ENCODE assay signal across 19 cellular contexts in the genomic region with DNA sequence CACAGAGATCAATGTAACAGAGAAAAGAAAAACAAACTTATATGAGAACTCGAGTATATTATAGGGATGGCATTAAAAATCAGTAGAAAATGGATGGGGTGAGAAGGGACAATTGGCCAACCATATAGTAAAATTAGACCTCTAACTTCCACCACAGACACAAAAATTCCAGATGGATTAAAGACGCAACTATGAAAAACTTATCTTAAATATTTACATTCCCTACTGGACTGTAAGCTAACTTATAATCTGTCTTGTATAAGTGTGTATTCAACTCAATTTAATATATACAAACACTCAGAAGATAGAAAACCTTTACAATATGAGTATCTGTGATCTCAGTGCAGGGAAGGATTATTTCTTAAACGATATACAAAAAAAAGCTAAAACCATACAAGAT. TPM values are rescaled to one million over a fixed set of nuclear protein-coding genes. Genes with fewer than 3 reads are reported as not detected.
A peak's percentile ranks its signal among the peaks of the same experiment; 100 is the strongest.
DNase-seq lines count a peak whose midpoint lies in the region; ATAC-seq and TF ChIP-seq lines count a peak whose summit lies in the region.
"Had no signal": no experiment of that assay in that cellular context is flagged by ENCODE, and none has a peak within 500 bp of the region (broad histone marks: within the 10 kb centered on the region; RNA-seq: fewer than 3 reads in every experiment).

No MANE protein-coding gene starts in this region.

- no peak overlapping the region for H2BK20ac ChIP-seq in IMR-90 (ENCODE audit: low read depth, low read length)

- no peak overlapping the region for H3K4me3 ChIP-seq in IMR-90 (ENCODE audit: insufficient read depth, low read depth, low read length)
- H3K4me3 ChIP-seq in upper lobe of right lung = no peak overlapping the region
- H3K4me3 ChIP-seq: uterus had no signal

- peak overlapping the region in 1 of 2 experiments; percentile 44; a peak in 1 of 4 replicates for H4K8ac ChIP-seq in IMR-90 (ENCODE audit: low read depth in 2 of 2, low read length in 2 of 2)

- H3K79me1 ChIP-seq in IMR-90 (ENCODE audit: low read depth in 1 of 2, low read length in 2 of 2) = peaks cover 35 to 60% of the 10 kb centered on the region in 2 experiments

- BruUV-seq in IMR-90 (replicated peaks; lab: Mats Ljungman, UMichigan) = no TSS peak

- H2AK9ac ChIP-seq in IMR-90 (replicated peaks; ENCODE audit: low read depth, low read length, poor library complexity) = no peak overlapping the region

- ATAC-seq in IMR-90 (ENCODE audit: low read depth) (peak; percentile 55), natural killer cell (no peak), upper lobe of right lung (no peak), GM21717 (IDR thresholded peaks at IDR 0.05; ENCODE audit: unreplicated experiment) (no peak)
- no peak for ATAC-seq in activated naive CD8-positive, alpha-beta T cell treated with anti-CD3 and anti-CD28 coated beads, Interleukin-2, amount 10 ng/mL, durations not matched to agents 7 days and 5 days (ENCODE audit: low read depth)
- ATAC-seq: psoas muscle had no signal

- no peak for TF ChIP-seq RAD21 in IMR-90 (IDR thresholded peaks at IDR 0.05; ENCODE audit: low read length)

- H3K27me3 ChIP-seq in IMR-90 (ENCODE audit: control insufficient read depth, insufficient read depth, low read length) (no peaks in the 10 kb centered on the region), upper lobe of right lung (no peaks in the 10 kb centered on the region)
- H3K27me3 ChIP-seq: uterus had no signal

- no peak overlapping the region; the same call in 1 of the 2 replicates for H2BK120ac ChIP-seq in IMR-90 (ENCODE audit: low read depth, low read length)

- no peak overlapping the region for H3K14ac ChIP-seq in IMR-90 (replicated peaks; ENCODE audit: low read depth, low read length)

- dilution Hi-C loops in IMR-90 (cut with HindIII; ENCODE audit: low sequenced_read_pairs, unreplicated experiment) = no loop called here

- H4K5ac ChIP-seq in IMR-90 (ENCODE audit: low read depth, low read length) = no peak overlapping the region

- H4K20me1 ChIP-seq in IMR-90 (ENCODE audit: insufficient read depth, low read length) = peaks cover 22% of the 10 kb centered on the region

- no peak for DNase-seq in T-helper 1 cell
- DNase-seq in IMR-90 = peak; percentile 80
- DNase-seq in activated naive CD8-positive, alpha-beta T cell treated with anti-CD3 and anti-CD28 coated beads, Interleukin-2, amount 10 ng/mL, durations not matched to agents 7 days and 5 days = no peak
- DNase-seq in natural killer cell = no peak
- no peak for DNase-seq in mucosa of gallbladder (ENCODE audit: low spot score)
- DNase-seq in upper lobe of right lung = no peak
- DNase-seq: 8988T, glutamatergic neuron, Kasumi-1, NCI-H187 treated with DMSO at 0.1 percent for 48 hours, NCI-H526 treated with DMSO at 0.1 percent for 48 hours, psoas muscle, uterus had no signal

- H3K9me3 ChIP-seq in IMR-90 (ENCODE audit: control insufficient read depth, insufficient read depth, low read length) = no peaks in the 10 kb centered on the region
- H3K9me3 ChIP-seq in upper lobe of right lung = no peaks in the 10 kb centered on the region
- H3K9me3 ChIP-seq: psoas muscle, uterus had no signal

- in situ Hi-C loops in IMR-90 (cut with MboI; ENCODE audit: low sequenced_read_pairs) = no loop called here

- peak overlapping the region; percentile 32; the same call in 1 of the 2 replicates for H3K56ac ChIP-seq in IMR-90 (ENCODE audit: extremely low read depth, insufficient read depth, low read length)

- peak overlapping the region; percentile 77 for H2BK5ac ChIP-seq in IMR-90 (ENCODE audit: low read depth, low read length, poor library complexity, severe bottlenecking)

- peak overlapping the region; percentile 60 for H3K27ac Mint-ChIP-seq in T-helper 1 cell treated with Interleukin-12 subunit alpha and Interleukin-12 subunit beta and Interleukin-4 antibody, amounts not matched to agents 30 μg/mL and 1 μg/mL, for 36 hours
- H3K27ac Mint-ChIP-seq in activated naive CD8-positive, alpha-beta T cell treated with anti-CD3 and anti-CD28 coated beads, Interleukin-2, amount 10 ng/mL, durations not matched to agents 7 days and 5 days = peak overlapping the region; percentile 52
- H3K27ac Mint-ChIP-seq in natural killer cell = peak overlapping the region; percentile 65 to 76

- H3K36me3 ChIP-seq in IMR-90 (ENCODE audit: control insufficient read depth, insufficient read depth, low read length) (peaks cover 9% of the 10 kb centered on the region), upper lobe of right lung (peaks cover 17% of the 10 kb centered on the region)
- H3K36me3 ChIP-seq: uterus had no signal

- peaks cover 20% of the 10 kb centered on the region for H3K36me3 Mint-ChIP-seq in T-helper 1 cell treated with Interleukin-12 subunit alpha and Interleukin-12 subunit beta and Interleukin-4 antibody, amounts not matched to agents 30 μg/mL and 1 μg/mL, for 36 hours (ENCODE audit: low read depth)
- peaks cover 12% of the 10 kb centered on the region for H3K36me3 Mint-ChIP-seq in activated naive CD8-positive, alpha-beta T cell treated with anti-CD3 and anti-CD28 coated beads, Interleukin-2, amount 10 ng/mL, durations not matched to agents 7 days and 5 days
- no peaks in the 10 kb centered on the region for H3K36me3 Mint-ChIP-seq in natural killer cell

- H2AK5ac ChIP-seq in IMR-90 (ENCODE audit: low read depth, low read length) = no peak overlapping the region

- H2BK15ac ChIP-seq in IMR-90 (ENCODE audit: low read depth, low read length) = no peak overlapping the region

- intact Hi-C loops in IMR-90 (cut with micrococcal nuclease) = no loop called here
- intact Hi-C loops in natural killer cell (cut with micrococcal nuclease) = no loop called here
- intact Hi-C loops in upper lobe of right lung (cut with DNase I) = no loop called here

- H3K4me1 Mint-ChIP-seq in T-helper 1 cell treated with Interleukin-12 subunit alpha and Interleukin-12 subunit beta and Interleukin-4 antibody, amounts not matched to agents 30 μg/mL and 1 μg/mL, for 36 hours (ENCODE audit: low read depth) = peaks cover 30% of the 10 kb centered on the region
- peaks cover 18% of the 10 kb centered on the region for H3K4me1 Mint-ChIP-seq in activated naive CD8-positive, alpha-beta T cell treated with anti-CD3 and anti-CD28 coated beads, Interleukin-2, amount 10 ng/mL, durations not matched to agents 7 days and 5 days
- peaks cover 24 to 27% of the 10 kb centered on the region in 2 donors for H3K4me1 Mint-ChIP-seq in natural killer cell

- H3K9me3 Mint-ChIP-seq in T-helper 1 cell treated with Interleukin-12 subunit alpha and Interleukin-12 subunit beta and Interleukin-4 antibody, amounts not matched to agents 30 μg/mL and 1 μg/mL, for 36 hours = no peaks in the 10 kb centered on the region
- H3K9me3 Mint-ChIP-seq in activated naive CD8-positive, alpha-beta T cell treated with anti-CD3 and anti-CD28 coated beads, Interleukin-2, amount 10 ng/mL, durations not matched to agents 7 days and 5 days = no peaks in the 10 kb centered on the region
- H3K9me3 Mint-ChIP-seq in natural killer cell = no peaks in the 10 kb centered on the region

- 0 out of 2 replicates have a peak, but pooled peaks have one; percentile 17 for TF ChIP-seq POLR2A in IMR-90 (IDR thresholded peaks at IDR 0.05; ENCODE audit: low read depth, low read length)

- peak overlapping the region; percentile 95 for H3K4me2 ChIP-seq in IMR-90 (ENCODE audit: low read depth, low read length)

- H3K18ac ChIP-seq in IMR-90 (ENCODE audit: low read depth, low read length) = no peak overlapping the region

- WGBS in IMR-90 (ENCODE audit: extremely low coverage in 2 of 2, insufficient read length in 1 of 2), 2 experiments = no CpG with 5 or more reads among the region's 3 CpGs

- H4K91ac ChIP-seq in IMR-90 (ENCODE audit: insufficient read depth, low read depth, low read length) = no peak overlapping the region

- TF ChIP-seq CTCF in IMR-90 (conservative IDR thresholded peaks at IDR 0.05; ENCODE audit: low read depth, low read length) (no peak), natural killer cell (IDR thresholded peaks at IDR 0.05) (no peak), upper lobe of right lung (IDR thresholded peaks at IDR 0.05) (no peak)

- no peaks in the 10 kb centered on the region for H3K27me3 Mint-ChIP-seq in T-helper 1 cell treated with Interleukin-12 subunit alpha and Interleukin-12 subunit beta and Interleukin-4 antibody, amounts not matched to agents 30 μg/mL and 1 μg/mL, for 36 hours (ENCODE audit: low read depth)
- H3K27me3 Mint-ChIP-seq in activated naive CD8-positive, alpha-beta T cell treated with anti-CD3 and anti-CD28 coated beads, Interleukin-2, amount 10 ng/mL, durations not matched to agents 7 days and 5 days = no peaks in the 10 kb centered on the region
- H3K27me3 Mint-ChIP-seq in natural killer cell (ENCODE audit: low read depth in 2 of 2) = no peaks in the 10 kb centered on the region

- H3K4ac ChIP-seq in IMR-90 (ENCODE audit: low read depth, low read length) = no peak overlapping the region

- peak overlapping the region; percentile 52 for H3K4me3 Mint-ChIP-seq in T-helper 1 cell treated with Interleukin-12 subunit alpha and Interleukin-12 subunit beta and Interleukin-4 antibody, amounts not matched to agents 30 μg/mL and 1 μg/mL, for 36 hours
- peak overlapping the region; percentile 40 for H3K4me3 Mint-ChIP-seq in activated naive CD8-positive, alpha-beta T cell treated with anti-CD3 and anti-CD28 coated beads, Interleukin-2, amount 10 ng/mL, durations not matched to agents 7 days and 5 days
- H3K4me3 Mint-ChIP-seq in natural killer cell = peak overlapping the region; percentile 51

- CTCF ChIA-PET in IMR-90 (lab: Yijun Ruan, JAX) = interaction anchor here (0.7 kb wide), 1 partner anchor 592 kb away, joined by 3 read pairs; no protein-coding TSS in a partner anchor

- peak overlapping the region; percentile 71; the same call in 1 of the 2 replicates for H3K27ac ChIP-seq in IMR-90 (ENCODE audit: insufficient read depth, low read length)
- H3K27ac ChIP-seq in upper lobe of right lung = no peak overlapping the region
- H3K27ac ChIP-seq: epithelial cell of prostate, HL-60, psoas muscle, uterus had no signal

- H3K9me1 ChIP-seq in IMR-90 (ENCODE audit: insufficient read depth, low read length) = peaks cover 8% of the 10 kb centered on the region; the same call in 1 of the 2 replicates

- H3K4me1 ChIP-seq in IMR-90 (ENCODE audit: control insufficient read depth, insufficient read depth, low read length) = peaks cover 4% of the 10 kb centered on the region
- H3K4me1 ChIP-seq in upper lobe of right lung = peaks cover 25% of the 10 kb centered on the region

- no peak overlapping the region for H3K23ac ChIP-seq in IMR-90 (ENCODE audit: low read depth, low read length)

- H3K9ac ChIP-seq in IMR-90 (ENCODE audit: low read depth, low read length) = no peak overlapping the region

- POLR2A ChIA-PET in IMR-90 (lab: Charles Lee; ENCODE audit: unreplicated experiment) = interaction anchor here (0.6 to 0.7 kb wide), 3 partner anchors 12 to 469 kb away, joined by 3 to 18 read pairs (median 11); no protein-coding TSS in a partner anchor
- POLR2A ChIA-PET in activated naive CD8-positive, alpha-beta T cell treated with anti-CD3 and anti-CD28 coated beads, Interleukin-2, amount 10 ng/mL, durations not matched to agents 7 days and 5 days (lab: Charles Lee) = interaction anchor here (0.6 to 2.1 kb wide), 3 partner anchors 21 to 841 kb away, joined by 3 to 13 read pairs (median 3); partner anchors contain the start of genes HYPK and SERINC4

- H2AFZ ChIP-seq in IMR-90 (replicated peaks; ENCODE audit: low read length, poor library complexity) = no peak overlapping the region

RNA-seq across cellular contexts. Expression of gene MFAP1, which starts 3.0 kb away (rescaled TPM):
- 28.5 and 32.2 TPM in 2 replicates for total RNA-seq in IMR-90 (2012; rRNA removed)
- 20.8 and 21.6 TPM in 2 replicates for polyA plus RNA-seq in IMR-90 (2012; rRNA removed)
- polyA plus RNA-seq in IMR-90 (2012; cell fraction: cytosol; rRNA removed) = 5.7 and 6.3 TPM in 2 replicates
- 1.6 and 10.0 TPM in 2 replicates for polyA plus RNA-seq in IMR-90 (2012; cell fraction: nucleus; rRNA removed; ENCODE audit: low replicate concordance)
- total RNA-seq in activated naive CD8-positive, alpha-beta T cell treated with anti-CD3 and anti-CD28 coated beads, Interleukin-2, amount 10 ng/mL, durations not matched to agents 7 days and 5 days = 10 to 100 TPM; 33.6 to 35.3 TPM
- 10 to 100 TPM; 10.2 to 13.3 (median 12.3) TPM for total RNA-seq in natural killer cell
- total RNA-seq in mucosa of gallbladder = 25.6 TPM
- total RNA-seq in upper lobe of right lung = 21.0 TPM

RNA-seq across cellular contexts. Expression of gene WDR76, which starts 5.3 kb away (rescaled TPM):
- 25.8 and 28.9 TPM in 2 replicates for total RNA-seq in IMR-90 (2012; rRNA removed)
- polyA plus RNA-seq in IMR-90 (2012; rRNA removed) = 4.7 and 4.8 TPM in 2 replicates
- polyA plus RNA-seq in IMR-90 (2012; cell fraction: cytosol; rRNA removed) = 0.45 and 0.91 TPM in 2 replicates
- 0.35 and 2.0 TPM in 2 replicates for polyA plus RNA-seq in IMR-90 (2012; cell fraction: nucleus; rRNA removed; ENCODE audit: low replicate concordance)
- 10 to 100 TPM; 68.3 to 71.4 TPM for total RNA-seq in activated naive CD8-positive, alpha-beta T cell treated with anti-CD3 and anti-CD28 coated beads, Interleukin-2, amount 10 ng/mL, durations not matched to agents 7 days and 5 days
- 10 to 100 TPM; 12.4 to 12.9 (median 12.8) TPM for total RNA-seq in natural killer cell
- 3.0 TPM for total RNA-seq in mucosa of gallbladder
- total RNA-seq in upper lobe of right lung = 6.2 TPM

RNA-seq across cellular contexts. Expression of gene HYPK, which starts 21.1 kb away (rescaled TPM):
- total RNA-seq in IMR-90 (2012; rRNA removed) (1.4 and 5.3 TPM in 2 replicates), natural killer cell (10 to 100 TPM; 19.8 to 29.3 (median 25.8) TPM), mucosa of gallbladder (10.8 TPM), upper lobe of right lung (11.3 TPM)
- polyA plus RNA-seq in IMR-90 (2012; rRNA removed) = 7.2 and 9.1 TPM in 2 replicates
- 0.37 and 2.3 TPM in 2 replicates for polyA plus RNA-seq in IMR-90 (2012; cell fraction: cytosol; rRNA removed)
- polyA plus RNA-seq in IMR-90 (2012; cell fraction: nucleus; rRNA removed; ENCODE audit: low replicate concordance) = 10.1 and 29.6 TPM in 2 replicates
- total RNA-seq in activated naive CD8-positive, alpha-beta T cell treated with anti-CD3 and anti-CD28 coated beads, Interleukin-2, amount 10 ng/mL, durations not matched to agents 7 days and 5 days = 10 to 100 TPM; 17.2 to 18.3 TPM

RNA-seq across cellular contexts. Expression of gene SERINC4, which starts 21.5 kb away (rescaled TPM):
- total RNA-seq in IMR-90 (2012; rRNA removed) (under 0.01 TPM in 1 of 2 replicates, not detected in the other), natural killer cell (under 1 TPM in 2 of 3 donors, not detected in 1; 0.18 to 0.25 TPM), mucosa of gallbladder (0.23 TPM), upper lobe of right lung (not detected)
- polyA plus RNA-seq in IMR-90 (2012; rRNA removed) = 0.09 TPM in 1 of 2 replicates, not detected in the other
- polyA plus RNA-seq in IMR-90 (2012; cell fraction: cytosol; rRNA removed) = 0.03 TPM in 1 of 2 replicates, not detected in the other
- 0.08 and 0.14 TPM in 2 replicates for polyA plus RNA-seq in IMR-90 (2012; cell fraction: nucleus; rRNA removed; ENCODE audit: low replicate concordance)
- under 1 TPM; 0.14 to 0.17 TPM for total RNA-seq in activated naive CD8-positive, alpha-beta T cell treated with anti-CD3 and anti-CD28 coated beads, Interleukin-2, amount 10 ng/mL, durations not matched to agents 7 days and 5 days
- total RNA-seq: mononuclear cell, RPMI7951 had no signal

RNA-seq across cellular contexts. Expression of gene SERF2, which starts 29.4 kb away (rescaled TPM):
- 157 and 526 TPM in 2 replicates for total RNA-seq in IMR-90 (2012; rRNA removed)
- 2,187 and 2,655 TPM in 2 replicates for polyA plus RNA-seq in IMR-90 (2012; rRNA removed)
- 2,134 and 2,630 TPM in 2 replicates for polyA plus RNA-seq in IMR-90 (2012; cell fraction: cytosol; rRNA removed)
- polyA plus RNA-seq in IMR-90 (2012; cell fraction: nucleus; rRNA removed; ENCODE audit: low replicate concordance) = 589 and 688 TPM in 2 replicates
- 100 to 1,000 TPM; 926 to 987 TPM for total RNA-seq in activated naive CD8-positive, alpha-beta T cell treated with anti-CD3 and anti-CD28 coated beads, Interleukin-2, amount 10 ng/mL, durations not matched to agents 7 days and 5 days
- total RNA-seq in natural killer cell = 100 to 1,000 TPM; 476 to 551 (median 526) TPM
- 965 TPM for total RNA-seq in mucosa of gallbladder
- total RNA-seq in upper lobe of right lung = 769 TPM
